9 cellular contexts compared by ENCODE assay signal in genomic region chr10:122044713-122045112, GRCh38. TPM values are rescaled to one million over a fixed set of nuclear protein-coding genes. Genes with fewer than 3 reads are reported as not detected.
DNase-seq lines count a peak whose midpoint lies in the region; TF ChIP-seq lines count a peak whose summit lies in the region.
"Had no signal": no experiment of that assay in that cellular context is flagged by ENCODE, and none has a peak within 500 bp of the region (broad histone marks: within the 10 kb centered on the region; RNA-seq: fewer than 3 reads in every experiment).

No MANE protein-coding gene starts in this region.

- H3K27ac ChIP-seq in HUES48 (ENCODE audit: low read depth, low read length): peak overlapping the region; percentile 47

- H3K4me3 ChIP-seq in HUES48 (ENCODE audit: low read depth, low read length): peak overlapping the region; percentile 15; the same call in 1 of the 2 replicates
- no peak overlapping the region for H3K4me3 ChIP-seq in choroid plexus epithelial cell (ENCODE audit: low read depth, low read length)
- no peak overlapping the region for H3K4me3 ChIP-seq in skeletal muscle satellite cell (ENCODE audit: low read length)
- H3K4me3 ChIP-seq in BE2C (ENCODE audit: low read depth, low read length): no peak overlapping the region

- H3K9me3 ChIP-seq in HUES48 (ENCODE audit: control insufficient read depth, insufficient read depth, low read length) (no peaks in the 10 kb centered on the region), skeletal muscle satellite cell (replicated peaks; ENCODE audit: low read length) (no peaks in the 10 kb centered on the region), BE2C (no peaks in the 10 kb centered on the region)

- no peaks in the 10 kb centered on the region for H3K27me3 ChIP-seq in HUES48 (ENCODE audit: control insufficient read depth, insufficient read depth, low read length)
- H3K27me3 ChIP-seq in skeletal muscle satellite cell (ENCODE audit: control insufficient read depth, insufficient read depth, low read length): peaks cover 5% of the 10 kb centered on the region
- no peaks in the 10 kb centered on the region for H3K27me3 ChIP-seq in BE2C

- peak overlapping the region; percentile 1 for H3K4me2 ChIP-seq in skeletal muscle satellite cell (ENCODE audit: low read length)

- H3K36me3 ChIP-seq in HUES48 (ENCODE audit: control insufficient read depth, insufficient read depth, low read length) (no peaks in the 10 kb centered on the region), skeletal muscle satellite cell (ENCODE audit: insufficient read depth, low read length) (no peaks in the 10 kb centered on the region), BE2C (no peaks in the 10 kb centered on the region)

- DNase-seq in choroid plexus epithelial cell (ENCODE audit: low read depth): peak; percentile 63
- DNase-seq in iris pigment epithelial cell (ENCODE audit: low read depth): peak; percentile 41
- no peak for DNase-seq in activated CD4-positive, CD25-positive, alpha-beta regulatory T cell (lab: John Stamatoyannopoulos, UW)
- DNase-seq in BE2C: no peak
- DNase-seq in COLO668 (lab: John Stamatoyannopoulos, UW; ENCODE audit: unreplicated experiment): no peak
- DNase-seq in foreskin melanocyte: no peak
- DNase-seq: NCI-H226 had no signal

- H3K9ac ChIP-seq in HUES48 (ENCODE audit: low read depth, low read length): no peak overlapping the region
- H3K9ac ChIP-seq in skeletal muscle satellite cell (ENCODE audit: low read depth, low read length): no peak overlapping the region

- H3K4me1 ChIP-seq in HUES48 (ENCODE audit: control insufficient read depth, insufficient read depth, low read length): peaks cover 18% of the 10 kb centered on the region
- H3K4me1 ChIP-seq in skeletal muscle satellite cell (ENCODE audit: control insufficient read depth, insufficient read depth, low read length): peaks cover 4% of the 10 kb centered on the region
- no peaks in the 10 kb centered on the region for H3K4me1 ChIP-seq in BE2C

- TF ChIP-seq CTCF in choroid plexus epithelial cell (conservative IDR thresholded peaks at IDR 0.05; ENCODE audit: low read depth, low read length) (no peak), BE2C (IDR thresholded peaks at IDR 0.05; ENCODE audit: low read depth, low read length) (no peak)

RNA-seq across cellular contexts. Expression of gene TACC2, which starts 55.8 kb away (rescaled TPM):
- total RNA-seq in skeletal muscle satellite cell (2012; rRNA removed): 5.3 and 6.3 TPM in 2 replicates
- 89.4 TPM for polyA plus RNA-seq in BE2C (2012; ENCODE audit: insufficient read depth, insufficient read length, low read depth)

Comparison
In these comparisons a context has a peak if more than half of its experiments do, and no peak if none do; other contexts are left out.
1. DNase-seq: peak in choroid plexus epithelial cell (single experiment) and iris pigment epithelial cell (single experiment); none in activated CD4-positive, CD25-positive, alpha-beta regulatory T cell (0 of 4), BE2C (single experiment), COLO668 (single experiment) and foreskin melanocyte (single experiment).